ENCODE assay signal across 13 cellular contexts in genomic region chr16:81994485-81994884, GRCh38. TPM values are rescaled to one million over a fixed set of nuclear protein-coding genes. Genes with fewer than 3 reads are reported as not detected.
A peak's percentile ranks its signal among the peaks of the same experiment; 100 is the strongest.
DNase-seq lines count a peak whose midpoint lies in the region; ATAC-seq and TF ChIP-seq lines count a peak whose summit lies in the region.
"Had no signal": no experiment of that assay in that cellular context is flagged by ENCODE, and none has a peak within 500 bp of the region (broad histone marks: within the 10 kb centered on the region; RNA-seq: fewer than 3 reads in every experiment).

No MANE protein-coding gene starts in this region.

- H3K9me3 ChIP-seq in OCI-LY3 (ENCODE audit: insufficient read depth, low read length) (no peaks in the 10 kb centered on the region), sigmoid colon (no peaks in the 10 kb centered on the region)
- H3K9me3 ChIP-seq: esophagus squamous epithelium, psoas muscle, SJCRH30 had no signal

- H3K4me3 Mint-ChIP-seq in activated T-helper 2 cell treated with anti-CD3 and anti-CD28 coated beads, Interferon-gamma antibody, Interleukin-2, Interleukin-4, amounts not matched to agents 10 μg/mL and 5 μg/mL and 100 μg/mL, durations not matched to agents 14 hours and 24 hours and 36 hours (ENCODE audit: low read depth) = no peak overlapping the region
- no peak overlapping the region for H3K4me3 Mint-ChIP-seq in activated naive CD4-positive, alpha-beta T cell treated with anti-CD3 and anti-CD28 coated beads for 36 hours
- H3K4me3 Mint-ChIP-seq: brain had no signal

- H2AFZ ChIP-seq in OCI-LY3 (ENCODE audit: low read depth, low read length) = no peak overlapping the region

- CTCF ChIA-PET in activated naive CD4-positive, alpha-beta T cell treated with anti-CD3 and anti-CD28 coated beads for 36 hours (lab: Charles Lee) = no interaction called here

- H3K4me3 ChIP-seq in AG10803 (ENCODE audit: low read length) (no peak overlapping the region), GM12865 (ENCODE audit: low read depth, low read length) (no peak overlapping the region), OCI-LY3 (ENCODE audit: low read length) (no peak overlapping the region), epithelial cell of esophagus (ENCODE audit: low read length) (no peak overlapping the region), sigmoid colon (no peak overlapping the region)
- H3K4me3 ChIP-seq: esophagus squamous epithelium, psoas muscle, SJCRH30 had no signal

- no peaks in the 10 kb centered on the region for H3K27me3 ChIP-seq in OCI-LY3 (ENCODE audit: low read depth, low read length)
- no peaks in the 10 kb centered on the region for H3K27me3 ChIP-seq in sigmoid colon
- H3K27me3 ChIP-seq: esophagus squamous epithelium, SJCRH30 had no signal

- no peak overlapping the region for H3K4me2 ChIP-seq in OCI-LY3 (ENCODE audit: low read length)

- peaks cover 6% of the 10 kb centered on the region for H3K36me3 Mint-ChIP-seq in activated T-helper 2 cell treated with anti-CD3 and anti-CD28 coated beads, Interferon-gamma antibody, Interleukin-2, Interleukin-4, amounts not matched to agents 10 μg/mL and 5 μg/mL and 100 μg/mL, durations not matched to agents 14 hours and 24 hours and 36 hours (ENCODE audit: low read depth)
- H3K36me3 Mint-ChIP-seq in activated naive CD4-positive, alpha-beta T cell treated with anti-CD3 and anti-CD28 coated beads for 36 hours (ENCODE audit: low read depth) = peaks cover 8% of the 10 kb centered on the region
- H3K36me3 Mint-ChIP-seq: brain had no signal

- H4K20me1 ChIP-seq in OCI-LY3 (ENCODE audit: insufficient read depth, low read length) = no peaks in the 10 kb centered on the region

- 93% methylated on average over 5 of the region's 5 CpGs for WGBS in sigmoid colon, 2 donors

- no peaks in the 10 kb centered on the region for H3K27me3 Mint-ChIP-seq in activated T-helper 2 cell treated with anti-CD3 and anti-CD28 coated beads, Interferon-gamma antibody, Interleukin-2, Interleukin-4, amounts not matched to agents 10 μg/mL and 5 μg/mL and 100 μg/mL, durations not matched to agents 14 hours and 24 hours and 36 hours (ENCODE audit: low read depth)
- H3K27me3 Mint-ChIP-seq in activated naive CD4-positive, alpha-beta T cell treated with anti-CD3 and anti-CD28 coated beads for 36 hours (ENCODE audit: low read depth) = no peaks in the 10 kb centered on the region

- DNase-seq in AG10803 (ENCODE audit: low read depth) (no peak), GM12865 (ENCODE audit: low read depth) (peak; percentile 17), epithelial cell of esophagus (ENCODE audit: low read depth) (no peak), sigmoid colon (no peak)
- no peak for DNase-seq in activated T-helper 2 cell treated with anti-CD3 and anti-CD28 coated beads, Interferon-gamma antibody, Interleukin-2, Interleukin-4, amounts not matched to agents 10 μg/mL and 5 μg/mL and 100 μg/mL, durations not matched to agents 14 hours and 24 hours and 36 hours (ENCODE audit: low spot score)
- no peak for DNase-seq in activated naive CD4-positive, alpha-beta T cell treated with anti-CD3 and anti-CD28 coated beads for 36 hours
- DNase-seq: esophagus squamous epithelium, NCI-H446 treated with DMSO at 0.1 percent for 48 hours, psoas muscle had no signal

- H3K79me2 ChIP-seq in OCI-LY3 (ENCODE audit: low read length) = no peaks in the 10 kb centered on the region

- no peak for ATAC-seq in HG03439 (IDR thresholded peaks at IDR 0.05; ENCODE audit: unreplicated experiment)
- ATAC-seq: psoas muscle had no signal

- H3K4me1 Mint-ChIP-seq in activated T-helper 2 cell treated with anti-CD3 and anti-CD28 coated beads, Interferon-gamma antibody, Interleukin-2, Interleukin-4, amounts not matched to agents 10 μg/mL and 5 μg/mL and 100 μg/mL, durations not matched to agents 14 hours and 24 hours and 36 hours (ENCODE audit: low read depth) = no peaks in the 10 kb centered on the region
- H3K4me1 Mint-ChIP-seq in activated naive CD4-positive, alpha-beta T cell treated with anti-CD3 and anti-CD28 coated beads for 36 hours (ENCODE audit: low read depth) = no peaks in the 10 kb centered on the region

- TF ChIP-seq EP300 in sigmoid colon (IDR thresholded peaks at IDR 0.05) = no peak

- H3K9me3 Mint-ChIP-seq in activated T-helper 2 cell treated with anti-CD3 and anti-CD28 coated beads, Interferon-gamma antibody, Interleukin-2, Interleukin-4, amounts not matched to agents 10 μg/mL and 5 μg/mL and 100 μg/mL, durations not matched to agents 14 hours and 24 hours and 36 hours = no peaks in the 10 kb centered on the region
- no peaks in the 10 kb centered on the region for H3K9me3 Mint-ChIP-seq in activated naive CD4-positive, alpha-beta T cell treated with anti-CD3 and anti-CD28 coated beads for 36 hours
- H3K9me3 Mint-ChIP-seq: brain had no signal

- H3K9ac ChIP-seq in OCI-LY3 (ENCODE audit: low read length) = no peak overlapping the region

- H3K27ac ChIP-seq in OCI-LY3 (ENCODE audit: low read length) = no peak overlapping the region
- no peak overlapping the region for H3K27ac ChIP-seq in sigmoid colon
- H3K27ac ChIP-seq: esophagus squamous epithelium, psoas muscle, SJCRH30 had no signal

- H3K27ac Mint-ChIP-seq in activated T-helper 2 cell treated with anti-CD3 and anti-CD28 coated beads, Interferon-gamma antibody, Interleukin-2, Interleukin-4, amounts not matched to agents 10 μg/mL and 5 μg/mL and 100 μg/mL, durations not matched to agents 14 hours and 24 hours and 36 hours = no peak overlapping the region
- no peak overlapping the region for H3K27ac Mint-ChIP-seq in activated naive CD4-positive, alpha-beta T cell treated with anti-CD3 and anti-CD28 coated beads for 36 hours

- intact Hi-C loops in activated T-helper 2 cell treated with anti-CD3 and anti-CD28 coated beads, Interferon-gamma antibody, Interleukin-2, Interleukin-4, amounts not matched to agents 10 μg/mL and 5 μg/mL and 100 μg/mL, durations not matched to agents 14 hours and 24 hours and 36 hours (cut with micrococcal nuclease) = no loop called here
- intact Hi-C loops in activated naive CD4-positive, alpha-beta T cell treated with anti-CD3 and anti-CD28 coated beads for 36 hours (cut with micrococcal nuclease) = no loop called here
- intact Hi-C loops in sigmoid colon (cut with DNase I) = no loop called here

- peaks cover 3% of the 10 kb centered on the region for H3K36me3 ChIP-seq in OCI-LY3 (replicated peaks; ENCODE audit: low read depth, low read length)
- peaks cover 0 to 3% (median 0%) of the 10 kb centered on the region in 4 donors for H3K36me3 ChIP-seq in sigmoid colon
- H3K36me3 ChIP-seq: SJCRH30 had no signal

- TF ChIP-seq CTCF in AG10803 (conservative IDR thresholded peaks at IDR 0.05; ENCODE audit: low read length) (0 out of 2 replicates have a peak, but pooled peaks have one; percentile 3), GM12865 (IDR thresholded peaks at IDR 0.05; ENCODE audit: insufficient read depth, low read depth, low read length, missing control alignments) (peak; percentile 31), OCI-LY3 (IDR thresholded peaks at IDR 0.05; ENCODE audit: low read depth, low read length) (peak; percentile 26), epithelial cell of esophagus (IDR thresholded peaks at IDR 0.05; ENCODE audit: insufficient read depth, low read depth, low read length, missing control alignments) (peak; percentile 37), sigmoid colon (IDR thresholded peaks at IDR 0.05) (no peak)

- TF ChIP-seq POLR2A in sigmoid colon (IDR thresholded peaks at IDR 0.05) = no peak

- H3K4me1 ChIP-seq in OCI-LY3 (ENCODE audit: low read length) (no peaks in the 10 kb centered on the region), sigmoid colon (peaks cover 0 to 34% (median 31%) of the 10 kb centered on the region in 4 donors)

RNA-seq across cellular contexts. Expression of gene SDR42E1, which starts 16.8 kb away (rescaled TPM):
- 3.9 and 4.2 TPM in 2 replicates for total RNA-seq in activated T-helper 2 cell treated with anti-CD3 and anti-CD28 coated beads, Interferon-gamma antibody, Interleukin-2, Interleukin-4, amounts not matched to agents 10 μg/mL and 5 μg/mL and 100 μg/mL, durations not matched to agents 14 hours and 24 hours and 36 hours
- 1 to 10 TPM; 4.2 to 6.5 TPM for total RNA-seq in activated naive CD4-positive, alpha-beta T cell treated with anti-CD3 and anti-CD28 coated beads for 36 hours
- total RNA-seq in sigmoid colon = 1 to 10 TPM in 2 of 4 donors, under 1 TPM in 2; 0.49 to 2.2 (median 1.2) TPM
- polyA plus RNA-seq in sigmoid colon = 1 to 10 TPM in 2 of 3 donors, under 1 TPM in 1; 0.60 to 3.2 (median 1.7) TPM

RNA-seq across cellular contexts. Expression of gene HSD17B2, which starts 40.6 kb away (rescaled TPM):
- not detected in 2 replicates for total RNA-seq in activated T-helper 2 cell treated with anti-CD3 and anti-CD28 coated beads, Interferon-gamma antibody, Interleukin-2, Interleukin-4, amounts not matched to agents 10 μg/mL and 5 μg/mL and 100 μg/mL, durations not matched to agents 14 hours and 24 hours and 36 hours
- total RNA-seq in activated naive CD4-positive, alpha-beta T cell treated with anti-CD3 and anti-CD28 coated beads for 36 hours = not detected
- not detected for total RNA-seq in sigmoid colon
- polyA plus RNA-seq in sigmoid colon = 10 to 100 TPM; 27.3 to 46.0 (median 32.4) TPM
- total RNA-seq: psoas muscle, SJCRH30 had no signal

Comparison
In these comparisons a context has a peak if more than half of its experiments do, and no peak if none do; other contexts are left out.
1. CTCF ChIP-seq: peak in AG10803 (single experiment), GM12865 (single experiment), OCI-LY3 (single experiment) and epithelial cell of esophagus (single experiment); none in sigmoid colon (0 of 4).